Comparison of ENCODE assay signal across 1 cellular context in genomic region chr17:80919331-80920284, GRCh38.
A peak's percentile ranks its signal among the peaks of the same experiment; 100 is the strongest.
TF ChIP-seq lines count a peak whose summit lies in the region.

No MANE protein-coding gene starts in this region.

TF ChIP-seq in HepG2, 621 proteins besides CTCF, POLR2A, EP300 and RAD21 (continued from another document and continues in another):
- TF ChIP-seq PREB (CRISPR knock-in tag; IDR thresholded peaks at IDR 0.05) (no peak), GATA4 (IDR thresholded peaks at IDR 0.05; ENCODE audit: borderline replicate concordance, low read depth) (no peak), ZNF280B (CRISPR knock-in tag; IDR thresholded peaks at IDR 0.05; ENCODE audit: borderline replicate concordance) (0 out of 2 replicates have a peak, but pooled peaks have one; percentile 17), RFX3 (CRISPR knock-in tag; IDR thresholded peaks at IDR 0.05) (no peak), ESRRA (CRISPR knock-in tag; IDR thresholded peaks at IDR 0.05; ENCODE audit: low read depth) (peak; percentile 75), YY1 (IDR thresholded peaks at IDR 0.05; ENCODE audit: insufficient read depth, insufficient replicate concordance, low read depth, low read length) (no peak), TRIM24 (CRISPR knock-in tag; IDR thresholded peaks at IDR 0.05) (no peak), KIAA2018 (CRISPR knock-in tag; IDR thresholded peaks at IDR 0.05; ENCODE audit: borderline replicate concordance) (no peak), ZSCAN9 (CRISPR knock-in tag; IDR thresholded peaks at IDR 0.05; ENCODE audit: borderline replicate concordance) (no peak), ZNF776 (CRISPR knock-in tag; IDR thresholded peaks at IDR 0.05) (no peak), NCOR1 (IDR thresholded peaks at IDR 0.05; ENCODE audit: borderline replicate concordance, low read length) (no peak), EED (CRISPR knock-in tag; IDR thresholded peaks at IDR 0.05) (0 out of 2 replicates have a peak, but pooled peaks have one; percentile 58), NFE2L1 (CRISPR knock-in tag; IDR thresholded peaks at IDR 0.05; ENCODE audit: borderline replicate concordance) (no peak), MAZ (IDR thresholded peaks at IDR 0.05; ENCODE audit: borderline replicate concordance, low read depth, low read length) (no peak), MAZ (CRISPR knock-in tag; IDR thresholded peaks at IDR 0.05; ENCODE audit: low read depth) (0 out of 2 replicates have a peak, but pooled peaks have one; percentile 26), ZNF225 (CRISPR knock-in tag; IDR thresholded peaks at IDR 0.05) (no peak), ZFP91 (CRISPR knock-in tag; IDR thresholded peaks at IDR 0.05; ENCODE audit: borderline replicate concordance) (no peak), UBTF (CRISPR knock-in tag; IDR thresholded peaks at IDR 0.05) (no peak), FOXP1 (IDR thresholded peaks at IDR 0.05) (no peak), FOXP1 (CRISPR knock-in tag; IDR thresholded peaks at IDR 0.05) (no peak), NR2C2 (CRISPR knock-in tag; IDR thresholded peaks at IDR 0.05; ENCODE audit: borderline replicate concordance) (peak; percentile 52), BCL3 (CRISPR knock-in tag; IDR thresholded peaks at IDR 0.05) (no peak), MAF1 (CRISPR knock-in tag; IDR thresholded peaks at IDR 0.05; ENCODE audit: borderline replicate concordance) (no peak), GPBP1L1 (CRISPR knock-in tag; IDR thresholded peaks at IDR 0.05) (no peak), ZNF710 (CRISPR knock-in tag; IDR thresholded peaks at IDR 0.05; ENCODE audit: borderline replicate concordance) (no peak), ZNF619 (CRISPR knock-in tag; IDR thresholded peaks at IDR 0.05) (no peak), ZNF17 (CRISPR knock-in tag; IDR thresholded peaks at IDR 0.05) (no peak), ARHGAP35 (CRISPR knock-in tag; IDR thresholded peaks at IDR 0.05; ENCODE audit: borderline replicate concordance) (no peak), DMAP1 (CRISPR knock-in tag; IDR thresholded peaks at IDR 0.05) (no peak), ZNF609 (CRISPR knock-in tag; IDR thresholded peaks at IDR 0.05; ENCODE audit: borderline replicate concordance) (no peak), RAD51 (IDR thresholded peaks at IDR 0.05; ENCODE audit: borderline replicate concordance) (no peak)
